ENCODE assay signal across 1 cellular context in the genomic region with DNA sequence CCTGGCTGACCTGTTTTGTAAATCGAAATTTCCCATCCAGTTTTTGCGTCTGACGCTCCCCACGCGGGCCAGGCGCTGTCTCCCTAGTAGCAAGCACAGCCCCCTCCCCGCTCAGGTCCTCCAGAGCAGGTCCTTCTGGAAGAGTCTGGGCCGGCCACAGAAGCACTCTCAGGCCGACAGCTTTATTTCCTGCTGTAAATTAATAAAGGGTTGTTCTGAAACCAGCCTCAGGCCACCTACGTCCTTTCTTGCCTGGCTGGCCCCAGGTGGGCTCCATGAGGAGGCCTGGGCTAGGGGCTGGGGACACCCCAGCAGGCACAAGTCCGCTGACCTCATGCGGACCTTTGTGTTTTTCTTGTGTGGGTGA.
TF ChIP-seq lines count a peak whose summit lies in the region.

No MANE protein-coding gene starts in this region.

TF ChIP-seq in IMR-90, 13 proteins besides CTCF, POLR2A, EP300 and RAD21:
- TF ChIP-seq CHD1 (IDR thresholded peaks at IDR 0.05; ENCODE audit: low read depth, low read length) (no peak), RFX5 (IDR thresholded peaks at IDR 0.05; ENCODE audit: low read depth, low read length) (no peak), SMC3 (IDR thresholded peaks at IDR 0.05; ENCODE audit: low read depth, low read length) (no peak), FOS (IDR thresholded peaks at IDR 0.05; ENCODE audit: low read depth, low read length) (no peak), MXI1 (IDR thresholded peaks at IDR 0.05; ENCODE audit: borderline replicate concordance, low read depth, low read length) (no peak), CEBPB (IDR thresholded peaks at IDR 0.05; ENCODE audit: low read depth, low read length) (no peak)
- TF ChIP-seq, protein P1, sequence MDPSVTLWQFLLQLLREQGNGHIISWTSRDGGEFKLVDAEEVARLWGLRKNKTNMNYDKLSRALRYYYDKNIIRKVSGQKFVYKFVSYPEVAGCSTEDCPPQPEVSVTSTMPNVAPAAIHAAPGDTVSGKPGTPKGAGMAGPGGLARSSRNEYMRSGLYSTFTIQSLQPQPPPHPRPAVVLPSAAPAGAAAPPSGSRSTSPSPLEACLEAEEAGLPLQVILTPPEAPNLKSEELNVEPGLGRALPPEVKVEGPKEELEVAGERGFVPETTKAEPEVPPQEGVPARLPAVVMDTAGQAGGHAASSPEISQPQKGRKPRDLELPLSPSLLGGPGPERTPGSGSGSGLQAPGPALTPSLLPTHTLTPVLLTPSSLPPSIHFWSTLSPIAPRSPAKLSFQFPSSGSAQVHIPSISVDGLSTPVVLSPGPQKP (IDR thresholded peaks at IDR 0.05; ENCODE audit: borderline replicate concordance, low read depth, low read length): no peak
- TF ChIP-seq, protein P2, sequence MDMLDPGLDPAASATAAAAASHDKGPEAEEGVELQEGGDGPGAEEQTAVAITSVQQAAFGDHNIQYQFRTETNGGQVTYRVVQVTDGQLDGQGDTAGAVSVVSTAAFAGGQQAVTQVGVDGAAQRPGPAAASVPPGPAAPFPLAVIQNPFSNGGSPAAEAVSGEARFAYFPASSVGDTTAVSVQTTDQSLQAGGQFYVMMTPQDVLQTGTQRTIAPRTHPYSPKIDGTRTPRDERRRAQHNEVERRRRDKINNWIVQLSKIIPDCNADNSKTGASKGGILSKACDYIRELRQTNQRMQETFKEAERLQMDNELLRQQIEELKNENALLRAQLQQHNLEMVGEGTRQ (IDR thresholded peaks at IDR 0.05; ENCODE audit: low read depth, low read length): no peak
